8 cellular contexts compared by ENCODE assay signal in the genomic region with DNA sequence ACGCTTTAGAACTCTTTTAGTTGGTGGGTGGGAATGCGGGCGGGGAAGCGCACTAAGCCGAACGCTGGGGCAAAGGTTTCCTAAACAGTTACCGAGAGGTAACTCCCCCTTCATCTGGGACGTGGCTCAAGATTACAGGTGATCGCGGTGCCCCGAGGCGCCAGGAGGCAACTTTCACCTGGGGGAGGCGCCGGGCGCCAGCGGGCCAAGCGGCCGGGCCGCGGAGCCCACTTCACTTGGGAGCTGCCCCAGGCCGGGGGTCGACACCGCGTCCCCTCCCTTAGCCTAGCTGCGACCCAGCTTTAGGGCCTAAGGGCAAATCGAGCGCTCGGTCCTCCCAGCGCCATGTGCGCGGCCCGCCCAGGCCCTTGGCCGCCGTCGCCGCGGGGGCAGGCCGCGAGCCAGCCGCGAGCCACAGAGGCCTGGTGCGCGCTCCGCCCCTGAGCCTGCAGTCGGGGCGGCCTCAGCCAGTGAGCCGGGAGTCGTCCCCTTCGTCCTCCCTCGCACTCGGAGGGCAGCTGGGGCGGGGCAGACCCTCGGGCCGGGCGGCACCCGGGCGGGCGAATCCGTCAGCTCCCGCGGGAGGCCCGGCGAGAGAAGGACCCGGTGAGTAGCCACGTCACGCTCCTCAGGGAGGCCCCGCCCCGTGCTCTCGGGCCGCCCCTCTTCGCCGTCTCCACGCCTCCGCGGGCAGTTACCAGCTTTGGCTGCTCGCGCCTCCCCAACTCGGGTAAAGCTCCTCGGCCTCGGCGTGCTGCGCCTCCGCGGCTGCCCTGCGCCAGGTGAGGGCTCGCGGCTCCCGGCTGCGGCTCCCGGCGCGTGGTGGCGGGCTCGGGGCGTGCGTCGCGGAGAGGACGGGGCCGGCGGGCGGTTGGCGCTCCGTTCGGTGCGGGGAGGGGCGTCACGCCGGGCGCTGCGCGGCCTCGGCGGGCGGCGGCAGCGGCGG. TPM values are rescaled to one million over a fixed set of nuclear protein-coding genes. Genes with fewer than 3 reads are reported as not detected.
DNase-seq lines count a peak whose midpoint lies in the region; ATAC-seq and TF ChIP-seq lines count a peak whose summit lies in the region.

A gene (plus strand): TSS at position 693 of the 946 bp plus-strand sequence. CDS start 13,640 bp downstream, outside the sequence.

- BruUV-seq in Panc1 (replicated peaks; lab: Mats Ljungman, UMichigan), result no TSS peak

- no peaks in the 10 kb centered on the region for H3K9me3 Mint-ChIP-seq in activated T-cell treated with anti-CD3 and anti-CD28 coated beads, Interleukin-2, amount 50 U/mL, for 4 hours

- ATAC-seq in GM21723 (IDR thresholded peaks at IDR 0.05; ENCODE audit: unreplicated experiment), result peak; percentile 91
- ATAC-seq in Panc1, result peak; percentile 95
- ATAC-seq in activated T-cell treated with anti-CD3 and anti-CD28 coated beads, Interleukin-2, amount 50 U/mL, for 4 hours, result peak; percentile 90 to 91
- peak; percentile 98 for ATAC-seq in esophagus mucosa

- POLR2A ChIA-PET in Panc1 (lab: Charles Lee), result interaction anchor here (0.6 to 0.9 kb wide), 4 partner anchors 16 to 131 kb away, joined by 3 read pairs; no protein-coding TSS in a partner anchor

- H3K4me1 ChIP-seq in Panc1 (ENCODE audit: control insufficient read depth, insufficient read depth, low read length), result peaks cover 6% of the 10 kb centered on the region; the same call in 1 of the 2 replicates

- in situ Hi-C loops in KBM-7 (cut with MboI; ENCODE audit: low pct_unique_long_range_greater_than_20kb, low sequenced_read_pairs) (no loop called here), Panc1 (cut with HindIII; ENCODE audit: low pct_unique_long_range_greater_than_20kb, low sequenced_read_pairs) (no loop called here)

- peak within 1 kb of the TSS; percentile 84 for H3K27ac ChIP-seq in Panc1 (ENCODE audit: low read length)

- peaks cover 16% of the 10 kb centered on the region for H3K4me1 Mint-ChIP-seq in activated T-cell treated with anti-CD3 and anti-CD28 coated beads, Interleukin-2, amount 50 U/mL, for 4 hours (ENCODE audit: low read depth)

- TF ChIP-seq CTCF in Panc1 (IDR thresholded peaks at IDR 0.05), result no peak

- no peaks in the 10 kb centered on the region for H3K27me3 ChIP-seq in Panc1 (ENCODE audit: control insufficient read depth, insufficient read depth, low read length)

- H3K27me3 Mint-ChIP-seq in activated T-cell treated with anti-CD3 and anti-CD28 coated beads, Interleukin-2, amount 50 U/mL, for 4 hours (ENCODE audit: low read depth), result peaks cover 3% of the 10 kb centered on the region

- no peaks in the 10 kb centered on the region for H3K9me3 ChIP-seq in Panc1 (ENCODE audit: control insufficient read depth, insufficient read depth, low read depth, low read length)

- H3K36me3 ChIP-seq in Panc1 (ENCODE audit: control insufficient read depth, insufficient read depth, low read length), result no peaks in the 10 kb centered on the region

- intact Hi-C loops in Panc1 (cut with micrococcal nuclease; ENCODE audit: unreplicated experiment), result loop anchor here (5.0 kb wide), 1 partner anchor 101 kb away; no protein-coding TSS in a partner anchor

- peak within 1 kb of the TSS; percentile 85 for H3K4me3 Mint-ChIP-seq in activated T-cell treated with anti-CD3 and anti-CD28 coated beads, Interleukin-2, amount 50 U/mL, for 4 hours

- peak; percentile 62 for DNase-seq in DMS79 (lab: John Stamatoyannopoulos, UW)
- peak; percentile 98 for DNase-seq in KBM-7
- DNase-seq in Panc1 (ENCODE audit: low read depth, low spot score), result no peak
- DNase-seq in activated T-cell treated with anti-CD3 and anti-CD28 coated beads, Interleukin-2, amount 50 U/mL, for 4 hours, result peak; percentile 93
- peak; percentile 97 for DNase-seq in myocyte (ENCODE audit: low read depth)
- DNase-seq in stimulated activated CD8-positive, alpha-beta memory T cell treated with anti-CD3 and anti-CD28 coated beads, Interleukin-7, amount 100 ng/mL, for 4 hours (ENCODE audit: low read depth in 2 of 2), result peak; percentile 84 to 93

- CTCF ChIA-PET in Panc1 (lab: Charles Lee), result no interaction called here

- no peaks in the 10 kb centered on the region for H3K36me3 Mint-ChIP-seq in activated T-cell treated with anti-CD3 and anti-CD28 coated beads, Interleukin-2, amount 50 U/mL, for 4 hours (ENCODE audit: insufficient read depth)

- H3K4me3 ChIP-seq in Panc1 (ENCODE audit: low read depth in 2 of 2, low read length in 2 of 2), result peak within 1 kb of the TSS; percentile 71 to 73

RNA-seq across cellular contexts. Expression of the gene that starts here (rescaled TPM):
- total RNA-seq in Panc1 (2021; ENCODE audit: unreplicated experiment) (17.3 TPM), esophagus mucosa (11.2 TPM), myocyte (15.4 and 27.7 TPM in 2 replicates)
- 9.0 TPM for polyA plus RNA-seq in Panc1 (2012; ENCODE audit: insufficient read length)
- 10 to 100 TPM; 26.3 to 29.6 (median 29.4) TPM for total RNA-seq in activated T-cell treated with anti-CD3 and anti-CD28 coated beads, Interleukin-2, amount 50 U/mL, for 4 hours
- 5.9 TPM for polyA plus RNA-seq in myocyte (2012)
